Comparison of ENCODE assay signal across 8 cellular contexts in the genomic region with DNA sequence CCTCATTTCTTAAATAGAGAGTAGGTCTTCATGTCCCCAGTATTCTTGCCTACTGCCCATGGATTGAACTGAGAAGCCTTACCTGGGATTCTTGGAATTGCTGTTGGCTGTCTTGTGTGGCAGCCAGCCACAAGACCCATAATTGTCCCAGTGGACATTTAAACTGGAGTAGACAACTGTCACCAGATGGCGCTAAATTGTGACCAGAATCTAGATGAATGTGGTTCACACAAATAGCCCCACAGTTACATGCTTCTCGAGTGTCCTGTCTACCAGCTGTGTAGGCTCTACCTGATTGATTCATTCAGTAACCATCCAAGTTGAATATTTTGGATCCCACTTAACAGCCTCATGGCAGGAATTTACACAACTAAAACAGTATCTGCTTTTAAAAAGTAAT.
DNase-seq lines count a peak whose midpoint lies in the region; ATAC-seq and TF ChIP-seq lines count a peak whose summit lies in the region.

No MANE protein-coding gene starts in this region.

- H3K27me3 Mint-ChIP-seq in activated naive CD4-positive, alpha-beta T cell treated with anti-CD3 and anti-CD28 coated beads for 36 hours (ENCODE audit: low read depth), result no peaks in the 10 kb centered on the region

- TF ChIP-seq CTCF in astrocyte of the spinal cord (IDR thresholded peaks at IDR 0.05; ENCODE audit: low read depth, low read length), result peak; percentile 22

- intact Hi-C loops in activated naive CD4-positive, alpha-beta T cell treated with anti-CD3 and anti-CD28 coated beads for 36 hours (cut with micrococcal nuclease), result loop anchor here (1.0 to 2.0 kb wide), 3 partner anchors 18 to 60 kb away; no protein-coding TSS in a partner anchor

- ATAC-seq in HG02852 (IDR thresholded peaks at IDR 0.05; ENCODE audit: unreplicated experiment), result peak; percentile 82

- no peak overlapping the region for H3K27ac Mint-ChIP-seq in activated naive CD4-positive, alpha-beta T cell treated with anti-CD3 and anti-CD28 coated beads for 36 hours

- peaks cover 86% of the 10 kb centered on the region for H3K4me1 Mint-ChIP-seq in activated naive CD4-positive, alpha-beta T cell treated with anti-CD3 and anti-CD28 coated beads for 36 hours (ENCODE audit: low read depth)

- peaks cover 2% of the 10 kb centered on the region for H3K36me3 Mint-ChIP-seq in activated naive CD4-positive, alpha-beta T cell treated with anti-CD3 and anti-CD28 coated beads for 36 hours (ENCODE audit: low read depth)

- peak; percentile 37 for DNase-seq in activated naive CD4-positive, alpha-beta T cell treated with anti-CD3 and anti-CD28 coated beads for 36 hours
- no peak for DNase-seq in activated naive CD4-positive, alpha-beta T cell treated with Interleukin-2 at 50 U/mL for 16 hours
- peak; percentile 65 for DNase-seq in NCI-H2227 (lab: John Stamatoyannopoulos, UW; ENCODE audit: unreplicated experiment)
- DNase-seq in astrocyte of the spinal cord (ENCODE audit: low read depth, low spot score), result no peak
- peak; percentile 56 to 76 for DNase-seq in lung microvascular endothelial cell (ENCODE audit: low read depth in 2 of 2)
- DNase-seq in inferior parietal cortex (ENCODE audit: extremely low spot score), result no peak
- no peak for DNase-seq in NCI-H2081 treated with DMSO at 0.1 percent for 48 hours (lab: John Stamatoyannopoulos, UW)

- in situ Hi-C loops in astrocyte of the spinal cord (cut with HindIII; ENCODE audit: low sequenced_read_pairs), result no loop called here

- CTCF ChIA-PET in activated naive CD4-positive, alpha-beta T cell treated with anti-CD3 and anti-CD28 coated beads for 36 hours (lab: Charles Lee), result interaction anchor here (0.7 to 2.5 kb wide), 16 partner anchors 9 to 352 kb away, joined by 3 to 12 read pairs (median 4); no protein-coding TSS in a partner anchor

- no peaks in the 10 kb centered on the region for H3K9me3 Mint-ChIP-seq in activated naive CD4-positive, alpha-beta T cell treated with anti-CD3 and anti-CD28 coated beads for 36 hours

- H3K4me3 Mint-ChIP-seq in activated naive CD4-positive, alpha-beta T cell treated with anti-CD3 and anti-CD28 coated beads for 36 hours, result no peak overlapping the region

- H3K4me3 ChIP-seq in astrocyte of the spinal cord (ENCODE audit: low read depth, low read length), result no peak overlapping the region

Comparison
In these comparisons a context has a peak if more than half of its experiments do, and no peak if none do; other contexts are left out.
1. DNase-seq: peak in activated naive CD4-positive, alpha-beta T cell treated with anti-CD3 and anti-CD28 coated beads for 36 hours (single experiment), NCI-H2227 (single experiment) and lung microvascular endothelial cell (2 of 2); none in activated naive CD4-positive, alpha-beta T cell treated with Interleukin-2 at 50 U/mL for 16 hours (single experiment), astrocyte of the spinal cord (single experiment), inferior parietal cortex (single experiment) and NCI-H2081 treated with DMSO at 0.1 percent for 48 hours (single experiment).